In the genomic region with DNA sequence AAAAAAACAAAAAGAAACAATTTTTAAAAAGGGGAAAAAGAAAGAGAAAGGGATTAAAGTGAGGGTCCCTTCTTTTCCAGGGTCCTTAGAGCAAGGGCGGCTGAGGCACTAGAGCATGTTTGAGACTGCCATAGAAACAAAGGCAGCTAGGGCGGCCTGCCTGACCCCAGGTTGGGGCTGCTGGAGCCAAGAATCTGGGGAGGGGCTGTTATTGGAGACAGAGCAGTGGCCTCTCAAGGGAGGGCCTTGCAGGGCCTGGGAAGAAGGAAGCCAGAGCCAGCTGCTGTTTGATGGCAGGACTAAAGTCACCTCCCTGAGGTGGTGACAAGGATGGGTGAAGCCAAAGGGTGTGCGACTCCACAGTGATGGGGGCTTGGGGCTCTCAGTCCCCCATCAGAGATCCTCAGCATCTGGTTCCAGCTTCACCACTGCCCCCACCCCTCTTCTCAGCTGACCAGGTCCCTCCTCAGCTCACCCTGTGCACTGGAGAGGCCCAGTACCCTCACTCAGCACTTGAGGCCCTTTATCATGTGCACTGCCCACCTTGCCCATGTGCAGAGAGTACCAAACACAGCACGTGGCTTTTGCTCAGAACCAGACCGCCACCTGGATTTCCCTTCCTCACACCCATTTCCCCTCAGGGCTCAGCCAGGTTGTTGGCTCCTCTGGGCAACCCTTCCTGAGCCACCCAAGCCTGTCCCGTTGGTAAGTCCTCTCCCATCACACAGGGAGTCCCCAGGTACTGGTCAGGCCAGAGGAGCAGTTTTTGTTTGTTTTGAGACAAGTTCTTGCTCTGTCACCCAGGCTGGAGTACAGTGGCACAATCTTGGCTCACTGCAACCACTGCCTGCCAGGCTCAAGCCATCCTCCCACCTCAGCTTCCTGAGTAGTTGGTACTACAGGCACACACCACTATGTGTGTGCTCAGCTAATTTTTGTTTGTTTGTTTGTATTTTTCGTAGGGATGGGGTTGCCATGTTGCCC, we compare ENCODE assay signal across 34 cellular contexts. TPM values are rescaled to one million over a fixed set of nuclear protein-coding genes. Genes with fewer than 3 reads are reported as not detected.
A peak's percentile ranks its signal among the peaks of the same experiment; 100 is the strongest.
DNase-seq lines count a peak whose midpoint lies in the region; ATAC-seq and TF ChIP-seq lines count a peak whose summit lies in the region.
"Had no signal": no experiment of that assay in that cellular context is flagged by ENCODE, and none has a peak within 500 bp of the region (broad histone marks: within the 10 kb centered on the region; RNA-seq: fewer than 3 reads in every experiment).

No MANE protein-coding gene starts in this region.

- H4K8ac ChIP-seq in mesenchymal stem cell (ENCODE audit: low read length): no peak overlapping the region

- H3K4me3 Mint-ChIP-seq in WTC11: no peak overlapping the region
- H3K4me3 Mint-ChIP-seq in T-cell: no peak overlapping the region
- no peak overlapping the region for H3K4me3 Mint-ChIP-seq in type B pancreatic cell
- H3K4me3 Mint-ChIP-seq: T-helper 17 cell had no signal

- CTCF ChIA-PET in WTC11 (lab: Charles Lee): interaction anchor here (0.8 to 1.0 kb wide), 2 partner anchors 16 to 37 kb away, joined by 3 to 4 read pairs; no protein-coding TSS in a partner anchor
- CTCF ChIA-PET in T-cell (lab: Charles Lee): interaction anchor here in 1 of 2 donors (0.6 kb wide), 1 partner anchor 219 kb away, joined by 4 read pairs; no protein-coding TSS in a partner anchor

- ATAC-seq in WTC11: no peak
- ATAC-seq in GM18498 (IDR thresholded peaks at IDR 0.05; ENCODE audit: unreplicated experiment): no peak
- ATAC-seq in T-cell (replicated peaks in 1 of 4): no peak
- ATAC-seq: HCT116, K562, T-helper 17 cell had no signal

- no peak overlapping the region for H2BK15ac ChIP-seq in mesenchymal stem cell (ENCODE audit: low read depth, poor library complexity, severe bottlenecking)

- no peak overlapping the region for H4K91ac ChIP-seq in mesenchymal stem cell (ENCODE audit: low read length)

- WGBS in mesenchymal stem cell: 95% methylated on average over 7 of the region's 7 CpGs
- 99% methylated on average over 7 of the region's 7 CpGs for WGBS in smooth muscle cell (ENCODE audit: low lambda C conversion rate)

- H3F3A ChIP-seq in smooth muscle cell (ENCODE audit: low read depth): peaks cover 8% of the 10 kb centered on the region

- peaks cover 17% of the 10 kb centered on the region for H3K9me3 Mint-ChIP-seq in WTC11
- H3K9me3 Mint-ChIP-seq in T-cell: peaks cover 0 to 8% (median 4%) of the 10 kb centered on the region in 3 donors
- H3K9me3 Mint-ChIP-seq in type B pancreatic cell: no peaks in the 10 kb centered on the region

- H2AFZ ChIP-seq in mesenchymal stem cell (ENCODE audit: low read depth, low read length): no peak overlapping the region
- no peak overlapping the region for H2AFZ ChIP-seq in smooth muscle cell (ENCODE audit: low read depth)

- H3K4me2 ChIP-seq in mesenchymal stem cell (ENCODE audit: low read length, poor library complexity, severe bottlenecking) (no peak overlapping the region), smooth muscle cell (no peak overlapping the region)
- H3K4me2 ChIP-seq: BLaER1 treated with 17β-estradiol and CSF1 and Interleukin-3, amounts not matched to agents 10 nM and 100 nM had no signal

- peaks cover 7% of the 10 kb centered on the region for H3K4me1 Mint-ChIP-seq in WTC11
- peaks cover 9 to 11% (median 11%) of the 10 kb centered on the region in 3 donors for H3K4me1 Mint-ChIP-seq in T-cell
- H3K4me1 Mint-ChIP-seq in type B pancreatic cell (ENCODE audit: unreplicated experiment): no peaks in the 10 kb centered on the region

- H2BK12ac ChIP-seq in mesenchymal stem cell (ENCODE audit: low read length in 2 of 2): no peak overlapping the region

- peaks cover 7% of the 10 kb centered on the region for H3K27me3 Mint-ChIP-seq in WTC11 (ENCODE audit: low read depth)
- no peaks in the 10 kb centered on the region for H3K27me3 Mint-ChIP-seq in T-cell
- no peaks in the 10 kb centered on the region for H3K27me3 Mint-ChIP-seq in type B pancreatic cell
- H3K27me3 Mint-ChIP-seq: T-helper 17 cell had no signal

- H3K9me3 ChIP-seq in mesenchymal stem cell (ENCODE audit: control insufficient read depth, low read length) (peaks cover 22% of the 10 kb centered on the region), smooth muscle cell (replicated peaks; ENCODE audit: low read depth) (no peaks in the 10 kb centered on the region)

- TF ChIP-seq CTCF in C4-2B (conservative IDR thresholded peaks at IDR 0.05) (no peak), WTC11 (IDR thresholded peaks at IDR 0.05) (no peak), smooth muscle cell (IDR thresholded peaks at IDR 0.05; ENCODE audit: borderline replicate concordance, insufficient read depth, poor library complexity, severe bottlenecking) (no peak), type B pancreatic cell (conservative IDR thresholded peaks at IDR 0.05) (no peak)

- H4K20me1 ChIP-seq in smooth muscle cell (ENCODE audit: low read depth): no peaks in the 10 kb centered on the region
- H4K20me1 ChIP-seq: BLaER1 treated with 17β-estradiol and CSF1 and Interleukin-3, amounts not matched to agents 10 nM and 100 nM had no signal

- H2AK5ac ChIP-seq in mesenchymal stem cell (ENCODE audit: low read length, severe bottlenecking): no peak overlapping the region

- peak overlapping the region in 1 of 2 experiments; percentile 23 for H3K18ac ChIP-seq in mesenchymal stem cell (ENCODE audit: low read depth in 1 of 2, low read length in 2 of 2)

- H3K27me3 ChIP-seq in mesenchymal stem cell (ENCODE audit: control insufficient read depth in 1 of 2, insufficient read depth in 1 of 2, low read length in 2 of 2) (no peaks in the 10 kb centered on the region), smooth muscle cell (ENCODE audit: low read depth) (no peaks in the 10 kb centered on the region)
- H3K27me3 ChIP-seq: BLaER1 treated with 17β-estradiol and CSF1 and Interleukin-3, amounts not matched to agents 10 nM and 100 nM; brain microvascular endothelial cell; heart left ventricle; upper lobe of right lung had no signal

- no peak overlapping the region for H3K9ac ChIP-seq in mesenchymal stem cell (ENCODE audit: low read length)
- H3K9ac ChIP-seq in smooth muscle cell (ENCODE audit: low read depth): no peak overlapping the region
- H3K9ac ChIP-seq: BLaER1 treated with 17β-estradiol and CSF1 and Interleukin-3, amounts not matched to agents 10 nM and 100 nM had no signal

- H3K27ac ChIP-seq in C4-2B: peak overlapping the region; percentile 39
- H3K27ac ChIP-seq in mesenchymal stem cell (ENCODE audit: low read length, poor library complexity, severe bottlenecking): no peak overlapping the region
- H3K27ac ChIP-seq in smooth muscle cell (ENCODE audit: low read depth): peak overlapping the region; percentile 63
- H3K27ac ChIP-seq: BLaER1 treated with 17β-estradiol and CSF1 and Interleukin-3, amounts not matched to agents 10 nM and 100 nM; brain microvascular endothelial cell; heart left ventricle; SK-N-MC; upper lobe of right lung had no signal

- no peak for DNase-seq in WTC11 (ENCODE audit: low spot score)
- DNase-seq in mesenchymal stem cell: no peak
- no peak for DNase-seq in smooth muscle cell (lab: John Stamatoyannopoulos, UW; ENCODE audit: unreplicated experiment)
- no peak for DNase-seq in UCSD-AML1 (lab: John Stamatoyannopoulos, UW; ENCODE audit: unreplicated experiment)
- no peak for DNase-seq in T-cell
- DNase-seq in type B pancreatic cell (ENCODE audit: extremely low spot score, unreplicated experiment): no peak
- DNase-seq: activated CD8-positive, alpha-beta memory T cell treated with anti-CD3 and anti-CD28 coated beads for 24 hours; activated effector memory CD4-positive, alpha-beta T cell treated with anti-CD3 and anti-CD28 coated beads, Interleukin-2, amount 50 U/mL, for 16 hours; brain microvascular endothelial cell; COR-L47; DMS79 treated with DMSO at 0.1 percent for 48 hours; effector memory CD4-positive, alpha-beta T cell; erythroblast; GF-D8; kidney glomerular epithelial cell; NCI-H1417 treated with DMSO at 0.1 percent for 48 hours; NCI-H2107; NCI-H446; NCI-H82; small intestine; stimulated activated CD4-positive, alpha-beta T cell treated with anti-CD3 and anti-CD28 coated beads, Interleukin-2, amount 100 ng/mL, for 24 hours; T-helper 17 cell; upper lobe of right lung had no signal

- H3K36me3 Mint-ChIP-seq in WTC11: peaks cover 26% of the 10 kb centered on the region
- H3K36me3 Mint-ChIP-seq in T-cell: no peaks in the 10 kb centered on the region
- no peaks in the 10 kb centered on the region for H3K36me3 Mint-ChIP-seq in type B pancreatic cell

- POLR2A ChIA-PET in WTC11 (lab: Charles Lee): no interaction called here
- POLR2A ChIA-PET in T-cell (lab: Charles Lee): no interaction called here

- peaks cover 0 to 33% of the 10 kb centered on the region in 2 experiments for H3K36me3 ChIP-seq in mesenchymal stem cell (ENCODE audit: control insufficient read depth in 1 of 2, insufficient read depth in 2 of 2, low read depth in 1 of 2, low read length in 2 of 2)
- H3K36me3 ChIP-seq in smooth muscle cell (ENCODE audit: low read depth): no peaks in the 10 kb centered on the region
- H3K36me3 ChIP-seq: brain microvascular endothelial cell, upper lobe of right lung had no signal

- peak overlapping the region; percentile 83; the same call in 1 of the 2 replicates for H3K27ac Mint-ChIP-seq in WTC11
- H3K27ac Mint-ChIP-seq in T-cell: no peak overlapping the region
- H3K27ac Mint-ChIP-seq in type B pancreatic cell: no peak overlapping the region
- H3K27ac Mint-ChIP-seq: T-helper 17 cell had no signal

- H2BK120ac ChIP-seq in mesenchymal stem cell (ENCODE audit: low read depth, low read length): peak overlapping the region; percentile 67

- H3K79me2 ChIP-seq in smooth muscle cell (ENCODE audit: low read depth): no peaks in the 10 kb centered on the region

- H3K4me1 ChIP-seq in mesenchymal stem cell (ENCODE audit: control insufficient read depth, insufficient read depth, low read depth, low read length) (peaks cover 3% of the 10 kb centered on the region), smooth muscle cell (ENCODE audit: low read depth) (peaks cover 11% of the 10 kb centered on the region)
- H3K4me1 ChIP-seq: heart left ventricle, upper lobe of right lung had no signal

- H3K14ac ChIP-seq in mesenchymal stem cell (ENCODE audit: low read length in 2 of 2): no peak overlapping the region

- H2BK5ac ChIP-seq in mesenchymal stem cell (ENCODE audit: low read depth, low read length, poor library complexity, severe bottlenecking): no peak overlapping the region

- H3K4me3 ChIP-seq in mesenchymal stem cell (ENCODE audit: insufficient read depth in 1 of 2, low read depth in 1 of 2, low read length in 2 of 2) (no peak overlapping the region), smooth muscle cell (no peak overlapping the region)
- H3K4me3 ChIP-seq: BLaER1 treated with 17β-estradiol and CSF1 and Interleukin-3, amounts not matched to agents 10 nM and 100 nM; heart left ventricle; K562; lung; SK-N-MC; upper lobe of right lung had no signal

- no peak overlapping the region for H3K4ac ChIP-seq in mesenchymal stem cell (ENCODE audit: low read depth in 1 of 2, low read length in 2 of 2)

- H3K79me1 ChIP-seq in mesenchymal stem cell (replicated peaks; ENCODE audit: low read length, poor library complexity, severe bottlenecking): no peaks in the 10 kb centered on the region

- no peak overlapping the region for H3K23ac ChIP-seq in mesenchymal stem cell (ENCODE audit: low read length in 2 of 2)

RNA-seq across cellular contexts. Expression of gene TMEM89, which starts 1.7 kb away (rescaled TPM):
- total RNA-seq in WTC11 (2021) (0.53 to 0.66 TPM in 2 of 3 replicates, not detected in the other), smooth muscle cell (not detected in 2 replicates), T-cell (under 1 TPM in 1 of 5 donors, not detected in 4; 0.39 TPM), type B pancreatic cell (ENCODE audit: low replicate concordance) (not detected in 2 replicates)
- 0.23 TPM for polyA plus RNA-seq in mesenchymal stem cell (2013, experiment 1 of 2)
- 0.29 TPM for polyA plus RNA-seq in mesenchymal stem cell (2013, experiment 2 of 2)
- polyA plus RNA-seq in smooth muscle cell: 0.25 and 0.47 TPM in 2 replicates
- total RNA-seq: fibroblast of villous mesenchyme, heart left ventricle, K562, lung, mucosa of gallbladder, upper lobe of right lung had no signal
- polyA plus RNA-seq: AG04450, heart left ventricle, K562 had no signal

RNA-seq across cellular contexts. Expression of gene UQCRC1, which starts 10.4 kb away (rescaled TPM):
- total RNA-seq in WTC11 (2021) (313 to 326 TPM (median 323 TPM) in 3 replicates), smooth muscle cell (206 and 250 TPM in 2 replicates), T-cell (100 to 1,000 TPM in 2 of 5 donors, 10 to 100 TPM in 3; 93.0 to 109 (median 98.4) TPM), type B pancreatic cell (ENCODE audit: low replicate concordance) (273 and 324 TPM in 2 replicates)
- 145 TPM for polyA plus RNA-seq in mesenchymal stem cell (2013, experiment 1 of 2)
- 150 TPM for polyA plus RNA-seq in mesenchymal stem cell (2013, experiment 2 of 2)
- polyA plus RNA-seq in smooth muscle cell: 425 and 428 TPM in 2 replicates

RNA-seq across cellular contexts. Expression of gene SLC26A6, which starts 15.4 kb away (rescaled TPM):
- total RNA-seq in WTC11 (2021) (57.2 to 58.9 TPM (median 57.8 TPM) in 3 replicates), smooth muscle cell (28.4 and 29.4 TPM in 2 replicates), T-cell (10 to 100 TPM; 16.2 to 36.4 (median 29.2) TPM), type B pancreatic cell (ENCODE audit: low replicate concordance) (19.7 and 35.6 TPM in 2 replicates)
- 42.5 TPM for polyA plus RNA-seq in mesenchymal stem cell (2013, experiment 1 of 2)
- 39.9 TPM for polyA plus RNA-seq in mesenchymal stem cell (2013, experiment 2 of 2)
- 34.8 and 42.4 TPM in 2 replicates for polyA plus RNA-seq in smooth muscle cell

RNA-seq across cellular contexts. Expression of gene COL7A1, which starts 24.7 kb away (rescaled TPM):
- 8.1 to 16.1 TPM (median 15.4 TPM) in 3 replicates for total RNA-seq in WTC11 (2021)
- polyA plus RNA-seq in mesenchymal stem cell (2013, experiment 1 of 2): 95.7 TPM
- polyA plus RNA-seq in mesenchymal stem cell (2013, experiment 2 of 2): 83.7 TPM
- total RNA-seq in smooth muscle cell: 45.9 and 57.3 TPM in 2 replicates
- polyA plus RNA-seq in smooth muscle cell: 80.7 and 173 TPM in 2 replicates
- total RNA-seq in T-cell: 1 to 10 TPM in 3 of 5 donors, under 1 TPM in 2; 0.33 to 2.3 (median 1.3) TPM
- 17.6 and 32.3 TPM in 2 replicates for total RNA-seq in type B pancreatic cell (ENCODE audit: low replicate concordance)

RNA-seq across cellular contexts. Expression of gene CELSR3, which starts 42.9 kb away (rescaled TPM):
- total RNA-seq in WTC11 (2021) (27.9 to 35.7 TPM (median 32.7 TPM) in 3 replicates), smooth muscle cell (2.5 and 3.1 TPM in 2 replicates), T-cell (1 to 10 TPM; 5.6 to 7.4 (median 6.2) TPM), type B pancreatic cell (ENCODE audit: low replicate concordance) (9.8 and 10.2 TPM in 2 replicates)
- polyA plus RNA-seq in mesenchymal stem cell (2013, experiment 1 of 2): 2.1 TPM
- 2.0 TPM for polyA plus RNA-seq in mesenchymal stem cell (2013, experiment 2 of 2)
- 1.5 and 2.4 TPM in 2 replicates for polyA plus RNA-seq in smooth muscle cell
